In genomic region chr7:46163245-46163644, GRCh38 we compare ENCODE assay signal across 15 cellular contexts.
DNase-seq lines count a peak whose midpoint lies in the region; ATAC-seq, FAIRE-seq and TF ChIP-seq lines count a peak whose summit lies in the region.
"Had no signal": no experiment of that assay in that cellular context is flagged by ENCODE, and none has a peak within 500 bp of the region (broad histone marks: within the 10 kb centered on the region; RNA-seq: fewer than 3 reads in every experiment).

No MANE protein-coding gene starts in this region.

- peaks cover 3% of the 10 kb centered on the region for H3K9me3 Mint-ChIP-seq in astrocyte (ENCODE audit: unreplicated experiment)

- in situ Hi-C loops in HepG2 (cut with HindIII; ENCODE audit: extremely low pct_ligation_motif_present, low pct_unique_long_range_greater_than_20kb): no loop called here

- H3K4me3 ChIP-seq in right lobe of liver: no peak overlapping the region
- no peak overlapping the region for H3K4me3 ChIP-seq in HepG2 (replicated peaks in 1 of 3; ENCODE audit: insufficient read depth in 1 of 3, low read depth in 2 of 3, low read length in 3 of 3)
- H3K4me3 ChIP-seq in astrocyte (ENCODE audit: insufficient read depth, low read depth, low read length): no peak overlapping the region
- H3K4me3 ChIP-seq: BLaER1 treated with 17β-estradiol and CSF1 and Interleukin-3, amounts not matched to agents 10 nM and 100 nM; MG63; SK-N-MC had no signal

- H4K20me1 ChIP-seq in HepG2 (ENCODE audit: insufficient read depth, low read length) (no peaks in the 10 kb centered on the region), astrocyte (ENCODE audit: insufficient read depth, low read length) (no peaks in the 10 kb centered on the region)
- H4K20me1 ChIP-seq: BLaER1 treated with 17β-estradiol and CSF1 and Interleukin-3, amounts not matched to agents 10 nM and 100 nM had no signal

- no peak for TF ChIP-seq RAD21 in HepG2 (CRISPR knock-in tag; IDR thresholded peaks at IDR 0.05)

- FAIRE-seq in HepG2 (lab: Jason Lieb, UNC) (no peak), astrocyte (lab: Jason Lieb, UNC) (peak; percentile 65), urothelium cell line (lab: Jason Lieb, UNC) (peak; percentile 95)
- FAIRE-seq: A204.1 had no signal

- BruUV-seq in HepG2 (replicated peaks; lab: Mats Ljungman, UMichigan): no TSS peak

- H3K27ac ChIP-seq in right lobe of liver: no peak overlapping the region
- H3K27ac ChIP-seq in HepG2 (ENCODE audit: extremely low read length, insufficient read depth, low read length): no peak overlapping the region
- H3K27ac ChIP-seq in astrocyte (ENCODE audit: low read depth, low read length): no peak overlapping the region
- H3K27ac ChIP-seq: BLaER1 treated with 17β-estradiol and CSF1 and Interleukin-3, amounts not matched to agents 10 nM and 100 nM; SK-N-MC had no signal

- H3K27me3 ChIP-seq in right lobe of liver (no peaks in the 10 kb centered on the region), HepG2 (ENCODE audit: control insufficient read depth in 1 of 2, insufficient read depth in 2 of 2, low read length in 2 of 2) (no peaks in the 10 kb centered on the region), astrocyte (ENCODE audit: insufficient read depth, low read length) (no peaks in the 10 kb centered on the region)
- H3K27me3 ChIP-seq: BLaER1 treated with 17β-estradiol and CSF1 and Interleukin-3, amounts not matched to agents 10 nM and 100 nM; MG63 had no signal

- H3K36me3 Mint-ChIP-seq in astrocyte (ENCODE audit: low read depth, unreplicated experiment): no peaks in the 10 kb centered on the region
- H3K36me3 Mint-ChIP-seq: CD8-positive, alpha-beta memory T cell; T-cell had no signal

- H3K79me2 ChIP-seq in HepG2 (ENCODE audit: insufficient read depth, low read length) (no peaks in the 10 kb centered on the region), astrocyte (ENCODE audit: insufficient read depth, low read length) (no peaks in the 10 kb centered on the region)

- H3K36me3 ChIP-seq in right lobe of liver (no peaks in the 10 kb centered on the region), HepG2 (replicated peaks in 1 of 2; ENCODE audit: control insufficient read depth in 1 of 2, insufficient read depth in 2 of 2, low read length in 2 of 2) (no peaks in the 10 kb centered on the region), astrocyte (ENCODE audit: insufficient read depth, low read length) (no peaks in the 10 kb centered on the region)
- H3K36me3 ChIP-seq: BLaER1 treated with 17β-estradiol and CSF1 and Interleukin-3, amounts not matched to agents 10 nM and 100 nM; MG63 had no signal

- H3K4me1 ChIP-seq in right lobe of liver (no peaks in the 10 kb centered on the region), HepG2 (ENCODE audit: insufficient read depth, low read length) (no peaks in the 10 kb centered on the region), astrocyte (ENCODE audit: insufficient read depth, low read length) (peaks cover 7% of the 10 kb centered on the region)

- TF ChIP-seq EP300 in HepG2 (IDR thresholded peaks at IDR 0.05; ENCODE audit: low read depth in 2 of 2, low read length in 2 of 2) (no peak), HepG2 (CRISPR knock-in tag; IDR thresholded peaks at IDR 0.05; ENCODE audit: borderline replicate concordance) (no peak)

- intact Hi-C loops in right lobe of liver (cut with DNase I): no loop called here
- intact Hi-C loops in HepG2 (cut with micrococcal nuclease; ENCODE audit: unreplicated experiment): no loop called here

- WGBS in right lobe of liver (ENCODE audit: insufficient coverage, low coverage, low lambda C conversion rate, missing lambda C conversion rate): 78% methylated on average over 1 of the region's 1 CpG
- WGBS in HepG2 (ENCODE audit: low lambda C conversion rate): 56% methylated on average over 1 of the region's 1 CpG

- H3K9me3 ChIP-seq in right lobe of liver (no peaks in the 10 kb centered on the region), HepG2 (ENCODE audit: low read length) (no peaks in the 10 kb centered on the region), astrocyte (ENCODE audit: insufficient read depth, low read depth, low read length) (no peaks in the 10 kb centered on the region)
- H3K9me3 ChIP-seq: MG63 had no signal

- ATAC-seq in right lobe of liver: peak; percentile 53 to 83 (median 67)
- no peak for ATAC-seq in HepG2
- no peak for ATAC-seq in HG03469 (IDR thresholded peaks at IDR 0.05; ENCODE audit: unreplicated experiment)
- ATAC-seq: T-cell had no signal

- POLR2A ChIA-PET in HepG2 (lab: Yijun Ruan, JAX): no interaction called here

- H3K9ac ChIP-seq in HepG2 (ENCODE audit: insufficient read depth, low read depth, low read length) (no peak overlapping the region), astrocyte (ENCODE audit: low read length) (no peak overlapping the region)
- H3K9ac ChIP-seq: BLaER1 treated with 17β-estradiol and CSF1 and Interleukin-3, amounts not matched to agents 10 nM and 100 nM had no signal

- CTCF ChIA-PET in HepG2 (lab: Yijun Ruan, JAX; ENCODE audit: low intra/inter-chr PET ratio, low total read pairs): no interaction called here

- TF ChIP-seq CTCF in right lobe of liver (IDR thresholded peaks at IDR 0.05): no peak
- no peak for TF ChIP-seq CTCF in HepG2 (CRISPR knock-in tag; IDR thresholded peaks at IDR 0.05)
- TF ChIP-seq CTCF in astrocyte (IDR thresholded peaks at IDR 0.05; ENCODE audit: insufficient read depth, low read depth, low read length): no peak

- no peak overlapping the region for H3K4me3 Mint-ChIP-seq in astrocyte (ENCODE audit: unreplicated experiment)
- H3K4me3 Mint-ChIP-seq: CD8-positive, alpha-beta memory T cell; T-cell had no signal

- peaks cover 24% of the 10 kb centered on the region for H3K4me1 Mint-ChIP-seq in astrocyte (ENCODE audit: low read depth, unreplicated experiment)
- H3K4me1 Mint-ChIP-seq: CD8-positive, alpha-beta memory T cell; T-cell had no signal

- TF ChIP-seq POLR2A in right lobe of liver (IDR thresholded peaks at IDR 0.05) (no peak), HepG2 (IDR thresholded peaks at IDR 0.05; ENCODE audit: insufficient read depth in 1 of 2, low read depth in 2 of 2, low read length in 2 of 2) (no peak)

- no peak overlapping the region for H2AFZ ChIP-seq in HepG2 (ENCODE audit: low read length)
- no peak overlapping the region for H2AFZ ChIP-seq in astrocyte (ENCODE audit: low read depth, low read length)

- DNase-seq in right lobe of liver (no peak), HepG2 (ENCODE audit: low spot score) (no peak), NCI-H345 treated with DMSO at 0.1 percent for 48 hours (lab: John Stamatoyannopoulos, UW; ENCODE audit: unreplicated experiment) (peak; percentile 11), astrocyte (ENCODE audit: low read depth) (no peak), urothelium cell line (ENCODE audit: low spot score) (no peak), SKM-1 (lab: John Stamatoyannopoulos, UW; ENCODE audit: unreplicated experiment) (no peak)
- no peak for DNase-seq in stimulated activated CD4-positive, alpha-beta T cell treated with anti-CD3 and anti-CD28 coated beads, Interleukin-4, amount 100 ng/mL, for 24 hours
- DNase-seq: CD8-positive, alpha-beta memory T cell; MG63; NCI-H187 treated with DMSO at 0.1 percent for 48 hours; T-cell had no signal

- H3K27me3 Mint-ChIP-seq in astrocyte (ENCODE audit: low read depth, unreplicated experiment): no peaks in the 10 kb centered on the region
- H3K27me3 Mint-ChIP-seq: CD8-positive, alpha-beta memory T cell; T-cell had no signal

- H3K27ac Mint-ChIP-seq in astrocyte (ENCODE audit: unreplicated experiment): no peak overlapping the region
- H3K27ac Mint-ChIP-seq: CD8-positive, alpha-beta memory T cell; T-cell had no signal

- no peak overlapping the region for H3K4me2 ChIP-seq in HepG2 (ENCODE audit: low read depth, low read length)
- H3K4me2 ChIP-seq in astrocyte (ENCODE audit: low read length): no peak overlapping the region
- H3K4me2 ChIP-seq: BLaER1 treated with 17β-estradiol and CSF1 and Interleukin-3, amounts not matched to agents 10 nM and 100 nM had no signal

TF ChIP-seq in HepG2, 621 proteins besides CTCF, POLR2A, EP300 and RAD21 (continues in another document):
- TF ChIP-seq ZNF572 (CRISPR knock-in tag; IDR thresholded peaks at IDR 0.05) (no peak), TRIM24 (CRISPR knock-in tag; IDR thresholded peaks at IDR 0.05) (no peak), ZNF274 (CRISPR knock-in tag; IDR thresholded peaks at IDR 0.05) (no peak), ZBED4 (CRISPR knock-in tag; IDR thresholded peaks at IDR 0.05; ENCODE audit: borderline replicate concordance) (no peak), ZKSCAN5 (CRISPR knock-in tag; IDR thresholded peaks at IDR 0.05) (no peak), TFDP2 (CRISPR knock-in tag; IDR thresholded peaks at IDR 0.05) (no peak)

Comparison
In these comparisons a context has a peak if more than half of its experiments do, and no peak if none do; other contexts are left out.
1. ATAC-seq: peak in right lobe of liver (4 of 4); none in HepG2 (single experiment) and HG03469 (single experiment).